Comparison of ENCODE assay signal across 14 cellular contexts in the genomic region with DNA sequence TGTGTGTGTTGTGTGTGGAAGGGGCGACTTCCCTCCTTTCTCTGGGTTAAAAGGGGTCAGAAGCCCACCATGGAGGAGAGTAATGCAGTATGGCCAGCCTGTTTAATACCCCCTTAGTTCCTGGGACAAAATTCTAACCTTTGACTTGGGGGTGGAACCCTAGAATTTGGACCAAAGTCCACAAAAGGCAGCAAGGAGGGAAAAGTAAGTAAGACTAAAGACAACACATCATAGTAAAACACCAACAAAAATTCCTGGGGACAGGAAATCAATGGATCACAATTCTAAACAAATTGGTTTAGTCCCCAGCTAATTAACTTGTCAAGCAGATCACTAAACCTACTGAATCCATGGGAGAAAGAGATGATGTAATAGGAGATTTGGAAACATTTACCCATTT.
"Had no signal": no experiment of that assay in that cellular context is flagged by ENCODE, and none has a peak within 500 bp of the region (broad histone marks: within the 10 kb centered on the region; RNA-seq: fewer than 3 reads in every experiment).

No MANE protein-coding gene starts in this region.

- H3K27me3 Mint-ChIP-seq: activated T-helper 17 cell treated with anti-CD3 and anti-CD28 coated beads, Interleukin-2, amount 50 U/mL, for 72 hours had no signal

- H3K9me3 Mint-ChIP-seq: activated naive CD4-positive, alpha-beta T cell treated with anti-CD3 and anti-CD28 coated beads for 36 hours; activated T-helper 17 cell treated with anti-CD3 and anti-CD28 coated beads, Interleukin-2, amount 50 U/mL, for 72 hours had no signal

- H3K4me3 Mint-ChIP-seq: activated naive CD4-positive, alpha-beta T cell treated with anti-CD3 and anti-CD28 coated beads for 36 hours; activated T-helper 17 cell treated with anti-CD3 and anti-CD28 coated beads, Interleukin-2, amount 50 U/mL, for 72 hours had no signal

- H3K4me1 Mint-ChIP-seq: activated T-helper 17 cell treated with anti-CD3 and anti-CD28 coated beads, Interleukin-2, amount 50 U/mL, for 72 hours had no signal

- H3K9me3 ChIP-seq: pancreas, tibial nerve had no signal

- ATAC-seq: activated T-helper 17 cell treated with anti-CD3 and anti-CD28 coated beads, Interleukin-2, amount 50 U/mL, for 72 hours; esophagus mucosa; left ventricle myocardium superior; pancreas had no signal

- H3K4me3 ChIP-seq: cardiac muscle cell, pancreas, tibial nerve had no signal

- H3K36me3 ChIP-seq: cardiac muscle cell, pancreas, tibial nerve had no signal

- H3K27ac Mint-ChIP-seq: activated naive CD4-positive, alpha-beta T cell treated with anti-CD3 and anti-CD28 coated beads for 36 hours; activated T-helper 17 cell treated with anti-CD3 and anti-CD28 coated beads, Interleukin-2, amount 50 U/mL, for 72 hours had no signal

- DNase-seq: activated CD4-positive, alpha-beta T cell treated with anti-CD3 and anti-CD28 coated beads, Interleukin-2, amount 50 U/mL, for 48 hours; activated naive CD4-positive, alpha-beta T cell treated with anti-CD3 and anti-CD28 coated beads for 36 hours; left ventricle myocardium superior; mesendoderm; pancreas; stimulated activated CD4-positive, alpha-beta T cell treated with anti-CD3 and anti-CD28 coated beads, Interleukin-15, amount 100 ng/mL, for 24 hours; stimulated activated CD4-positive, alpha-beta T cell treated with anti-CD3 and anti-CD28 coated beads, Interleukin-4, amount 100 ng/mL, for 24 hours; stimulated activated naive CD4-positive, alpha-beta T cell treated with Interleukin-2 at 50 U/mL for 16 hours; substantia nigra had no signal

- H3K27ac ChIP-seq: cardiac muscle cell, pancreas, tibial nerve, VCaP had no signal

- H3K27me3 ChIP-seq: cardiac muscle cell, pancreas had no signal
